Comparison of ENCODE assay signal across 8 cellular contexts in the genomic region with DNA sequence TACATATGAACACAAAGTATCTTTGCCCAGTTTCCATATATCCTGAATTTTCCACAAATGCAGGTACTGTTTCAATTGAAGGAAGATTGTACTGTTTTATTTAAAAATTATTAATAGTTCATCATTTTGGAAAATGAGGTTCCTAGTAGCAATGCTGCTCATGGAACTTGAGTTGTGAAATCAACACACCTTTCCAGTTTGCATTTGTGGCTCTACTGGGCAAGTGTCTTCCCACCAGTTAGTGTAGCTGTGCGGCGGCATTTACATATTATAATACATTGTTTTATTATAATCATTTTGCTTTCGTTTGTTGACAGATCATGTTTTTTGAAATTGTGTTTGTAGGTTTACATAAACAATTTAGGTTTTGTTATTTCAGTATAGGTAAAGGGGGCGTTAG. TPM values are rescaled to one million over a fixed set of nuclear protein-coding genes. Genes with fewer than 3 reads are reported as not detected.
DNase-seq lines count a peak whose midpoint lies in the region; ATAC-seq and TF ChIP-seq lines count a peak whose summit lies in the region.

No MANE protein-coding gene starts in this region.

- ATAC-seq in heart left ventricle: no peak
- no peak for ATAC-seq in left cardiac atrium
- ATAC-seq in GM18861 (IDR thresholded peaks at IDR 0.05; ENCODE audit: unreplicated experiment): no peak

- H2BK5ac ChIP-seq in mesenchymal stem cell (ENCODE audit: low read depth, low read length, poor library complexity, severe bottlenecking): no peak overlapping the region

- no peak overlapping the region for H2BK120ac ChIP-seq in mesenchymal stem cell (ENCODE audit: low read depth, low read length)

- H2BK15ac ChIP-seq in mesenchymal stem cell (ENCODE audit: low read depth, poor library complexity, severe bottlenecking): no peak overlapping the region

- H3K23ac ChIP-seq in mesenchymal stem cell (ENCODE audit: low read length in 2 of 2): no peak overlapping the region

- no peak overlapping the region for H3K14ac ChIP-seq in mesenchymal stem cell (ENCODE audit: low read length in 2 of 2)

- peak overlapping the region in 10 of 12 donors; percentile 3 to 99 (median 96) for H3K4me3 ChIP-seq in heart left ventricle
- H3K4me3 ChIP-seq in astrocyte of the cerebellum (ENCODE audit: low read depth, low read length): peak overlapping the region; percentile 92
- peak overlapping the region in 1 of 2 experiments; percentile 97 for H3K4me3 ChIP-seq in mesenchymal stem cell (ENCODE audit: insufficient read depth in 1 of 2, low read depth in 1 of 2, low read length in 2 of 2)
- peak overlapping the region; percentile 85 for H3K4me3 ChIP-seq in urinary bladder (ENCODE audit: low read depth, low read length)

- no peaks in the 10 kb centered on the region for H3K36me3 ChIP-seq in heart left ventricle
- peaks cover 0 to 3% of the 10 kb centered on the region in 2 experiments for H3K36me3 ChIP-seq in mesenchymal stem cell (ENCODE audit: control insufficient read depth in 1 of 2, insufficient read depth in 2 of 2, low read depth in 1 of 2, low read length in 2 of 2)
- no peaks in the 10 kb centered on the region for H3K36me3 ChIP-seq in urinary bladder (ENCODE audit: insufficient read depth)

- in situ Hi-C loops in astrocyte of the cerebellum (cut with HindIII; ENCODE audit: low sequenced_read_pairs): no loop called here

- H3K79me1 ChIP-seq in mesenchymal stem cell (replicated peaks; ENCODE audit: low read length, poor library complexity, severe bottlenecking): no peaks in the 10 kb centered on the region

- H2AK5ac ChIP-seq in mesenchymal stem cell (ENCODE audit: low read length, severe bottlenecking): no peak overlapping the region

- no peak overlapping the region for H4K91ac ChIP-seq in mesenchymal stem cell (ENCODE audit: low read length)

- H2AFZ ChIP-seq in mesenchymal stem cell (ENCODE audit: low read depth, low read length): no peak overlapping the region

- no peak overlapping the region for H3K18ac ChIP-seq in mesenchymal stem cell (ENCODE audit: low read depth in 1 of 2, low read length in 2 of 2)

- intact Hi-C loops in heart left ventricle (cut with DNase I): loop anchor here in 7 of 10 donors (2.0 to 10.0 kb wide), 4 partner anchors 110 to 247 kb away; a partner anchor contains a TSS
- intact Hi-C loops in left cardiac atrium (cut with DNase I): loop anchor here in 1 of 2 donors (10.0 kb wide), 1 partner anchor 113 kb away; a partner anchor contains a TSS

- no peak overlapping the region for H3K4me2 ChIP-seq in mesenchymal stem cell (ENCODE audit: low read length, poor library complexity, severe bottlenecking)

- 65 to 74% (median 69%) methylated on average over 4 of the region's 4 CpGs for WGBS in heart left ventricle, 4 donors
- 60% methylated on average over 2 of the region's 4 CpGs for WGBS in mesenchymal stem cell
- WGBS in urinary bladder: 65% methylated on average over 4 of the region's 4 CpGs

- H3K4ac ChIP-seq in mesenchymal stem cell (ENCODE audit: low read depth in 1 of 2, low read length in 2 of 2): no peak overlapping the region

- no peak for TF ChIP-seq POLR2A in heart left ventricle (IDR thresholded peaks at IDR 0.05)

- TF ChIP-seq CTCF in heart left ventricle (IDR thresholded peaks at IDR 0.05) (no peak), astrocyte of the cerebellum (IDR thresholded peaks at IDR 0.05; ENCODE audit: low read depth, low read length, missing control alignments) (no peak)

- H3K27ac ChIP-seq in heart left ventricle: peak overlapping the region; percentile 97 to 100 (median 100)
- H3K27ac ChIP-seq in mesenchymal stem cell (ENCODE audit: low read length, poor library complexity, severe bottlenecking): peak overlapping the region; percentile 95
- no peak overlapping the region for H3K27ac ChIP-seq in urinary bladder (ENCODE audit: low read depth)

- H3K9me3 ChIP-seq in heart left ventricle: no peaks in the 10 kb centered on the region
- no peaks in the 10 kb centered on the region for H3K9me3 ChIP-seq in mesenchymal stem cell (ENCODE audit: control insufficient read depth, low read length)

- H3K9ac ChIP-seq in mesenchymal stem cell (ENCODE audit: low read length): peak overlapping the region; percentile 100

- H4K8ac ChIP-seq in mesenchymal stem cell (ENCODE audit: low read length): no peak overlapping the region

- peaks cover 0 to 37% (median 2%) of the 10 kb centered on the region in 12 donors for H3K4me1 ChIP-seq in heart left ventricle
- H3K4me1 ChIP-seq in mesenchymal stem cell (ENCODE audit: control insufficient read depth, insufficient read depth, low read depth, low read length): peaks cover 2% of the 10 kb centered on the region
- no peaks in the 10 kb centered on the region for H3K4me1 ChIP-seq in urinary bladder (ENCODE audit: insufficient read depth)

- H2BK12ac ChIP-seq in mesenchymal stem cell (ENCODE audit: low read length in 2 of 2): no peak overlapping the region

- DNase-seq in heart left ventricle (no peak), left cardiac atrium (no peak), astrocyte of the cerebellum (ENCODE audit: low read depth) (no peak), mesenchymal stem cell (no peak), NCI-H1436 treated with DMSO at 0.1 percent for 48 hours (lab: John Stamatoyannopoulos, UW) (no peak), islet precursor cell (no peak)

- H3K27me3 ChIP-seq in heart left ventricle (no peaks in the 10 kb centered on the region), mesenchymal stem cell (ENCODE audit: control insufficient read depth in 1 of 2, insufficient read depth in 1 of 2, low read length in 2 of 2) (no peaks in the 10 kb centered on the region)

RNA-seq across cellular contexts. Expression of a gene that starts 2.0 kb away (rescaled TPM):
- total RNA-seq in heart left ventricle: 100 to 1,000 TPM; 128 to 272 (median 178) TPM
- polyA plus RNA-seq in heart left ventricle: 10 to 100 TPM; 34.3 to 99.8 TPM
- 100 to 1,000 TPM; 137 to 301 TPM for total RNA-seq in left cardiac atrium
- 115 TPM for polyA plus RNA-seq in mesenchymal stem cell (2013, experiment 1 of 2)
- polyA plus RNA-seq in mesenchymal stem cell (2013, experiment 2 of 2): 113 TPM
- total RNA-seq in urinary bladder: 261 TPM
- 124 TPM for polyA plus RNA-seq in urinary bladder
